ENCODE assay signal across 1 cellular context in genomic region chr6:37048851-37049734, GRCh38.
TF ChIP-seq lines count a peak whose summit lies in the region.

No MANE protein-coding gene starts in this region.

TF ChIP-seq in K562, 482 proteins besides CTCF, POLR2A, EP300 and RAD21 (continued from another document and continues in another):
- peak; percentile 71; the same call in 1 of the 2 replicates for TF ChIP-seq DPF2 (IDR thresholded peaks at IDR 0.05)
- TF ChIP-seq ZNF655 (CRISPR knock-in tag; IDR thresholded peaks at IDR 0.05), result no peak
- no peak for TF ChIP-seq NFIX (CRISPR knock-in tag; IDR thresholded peaks at IDR 0.05; ENCODE audit: low read depth)
- TF ChIP-seq CBX5 (IDR thresholded peaks at IDR 0.05; ENCODE audit: borderline replicate concordance, low read depth), result no peak
- TF ChIP-seq NCOR1 (IDR thresholded peaks at IDR 0.05), result peak; percentile 55; the same call in 1 of the 2 replicates
- TF ChIP-seq SNAPC5 (CRISPR knock-in tag; IDR thresholded peaks at IDR 0.05), result no peak
- TF ChIP-seq PHB (CRISPR knock-in tag; IDR thresholded peaks at IDR 0.05), result no peak
- TF ChIP-seq BRCA1 (IDR thresholded peaks at IDR 0.05), result no peak
- no peak for TF ChIP-seq BRCA1 (CRISPR knock-in tag; IDR thresholded peaks at IDR 0.05)
- no peak for TF ChIP-seq ZBTB1 (CRISPR knock-in tag; IDR thresholded peaks at IDR 0.05; ENCODE audit: borderline replicate concordance, low read depth)
- TF ChIP-seq ZNF398 (CRISPR knock-in tag; IDR thresholded peaks at IDR 0.05), result no peak
- TF ChIP-seq TRIM28 (IDR thresholded peaks at IDR 0.05), result no peak
- no peak for TF ChIP-seq SMC3 (conservative IDR thresholded peaks at IDR 0.05; ENCODE audit: insufficient read depth, low read depth, low read length)
- no peak for TF ChIP-seq ZNF766 (CRISPR knock-in tag; conservative IDR thresholded peaks at IDR 0.05)
- TF ChIP-seq NR2C2 (CRISPR knock-in tag; IDR thresholded peaks at IDR 0.05), result no peak
- TF ChIP-seq NR2C2 (tag; IDR thresholded peaks at IDR 0.05), result 0 out of 2 replicates have a peak, but pooled peaks have one; percentile 5
- peak; percentile 79 for TF ChIP-seq SMARCE1 (IDR thresholded peaks at IDR 0.05)
- TF ChIP-seq TAF1 (IDR thresholded peaks at IDR 0.05; ENCODE audit: control insufficient read depth, extremely low read depth, insufficient read depth, low read length, severe bottlenecking), result peak; percentile 24
- TF ChIP-seq ZZZ3 (IDR thresholded peaks at IDR 0.05), result no peak
- TF ChIP-seq POLR3G (IDR thresholded peaks at IDR 0.05; ENCODE audit: extremely low read depth, insufficient read length, insufficient replicate concordance), result no peak
- 0 out of 2 replicates have a peak, but pooled peaks have one; percentile 15 for TF ChIP-seq IRF9 (tag; IDR thresholded peaks at IDR 0.05)
- TF ChIP-seq RREB1 (CRISPR knock-in tag; IDR thresholded peaks at IDR 0.05), result peak; percentile 39; the same call in 1 of the 2 replicates
- peak in 1 of 2 experiments; percentile 28; a peak in 1 of 4 replicates for TF ChIP-seq UBTF (IDR thresholded peaks at IDR 0.05; ENCODE audit: borderline replicate concordance in 1 of 2, low read depth in 2 of 2, low read length in 2 of 2)
- peak; percentile 85 for TF ChIP-seq SMAD4 (CRISPR knock-in tag; conservative IDR thresholded peaks at IDR 0.05)
- TF ChIP-seq ARNT (IDR thresholded peaks at IDR 0.05), result no peak; a peak in 1 of 4 replicates
- TF ChIP-seq ZNF589 (CRISPR knock-in tag; IDR thresholded peaks at IDR 0.05; ENCODE audit: low read depth), result peak; percentile 89
- TF ChIP-seq MED1 (CRISPR knock-in tag; IDR thresholded peaks at IDR 0.05; ENCODE audit: borderline replicate concordance), result no peak
- 0 out of 2 replicates have a peak, but pooled peaks have one; percentile 58 for TF ChIP-seq SMARCA4 (IDR thresholded peaks at IDR 0.05)
- TF ChIP-seq ERF (CRISPR knock-in tag; IDR thresholded peaks at IDR 0.05), result peak; percentile 43; the same call in 1 of the 2 replicates
- TF ChIP-seq ZHX1 (conservative IDR thresholded peaks at IDR 0.05; ENCODE audit: low read length), result no peak
- TF ChIP-seq HNRNPL (IDR thresholded peaks at IDR 0.05; ENCODE audit: low read depth, low read length), result no peak
- TF ChIP-seq POLR3A (IDR thresholded peaks at IDR 0.05; ENCODE audit: borderline replicate concordance, extremely low read depth, insufficient read depth, insufficient read length), result no peak
- no peak for TF ChIP-seq LARP7 (IDR thresholded peaks at IDR 0.05)
- no peak for TF ChIP-seq MITF (IDR thresholded peaks at IDR 0.05)
- no peak for TF ChIP-seq CBX8 (IDR thresholded peaks at IDR 0.05; ENCODE audit: borderline replicate concordance, extremely low read depth, low read depth, low read length, poor library complexity, severe bottlenecking)
- TF ChIP-seq ARID1B (IDR thresholded peaks at IDR 0.05), result peak; percentile 79
- peak; percentile 31 for TF ChIP-seq FOS (IDR thresholded peaks at IDR 0.05; ENCODE audit: extremely low read depth, insufficient read length)
- TF ChIP-seq ZNF507 (tag; conservative IDR thresholded peaks at IDR 0.05), result no peak
- no peak for TF ChIP-seq NR2C1 (IDR thresholded peaks at IDR 0.05)
- peak; percentile 47; the same call in 1 of the 2 replicates for TF ChIP-seq NR2C1 (tag; IDR thresholded peaks at IDR 0.05)
- no peak for TF ChIP-seq ZFP30 (CRISPR knock-in tag; IDR thresholded peaks at IDR 0.05; ENCODE audit: borderline replicate concordance)
- no peak for TF ChIP-seq ZNF24 (IDR thresholded peaks at IDR 0.05)
- peak; percentile 74; the same call in 1 of the 2 replicates for TF ChIP-seq ZNF133 (CRISPR knock-in tag; IDR thresholded peaks at IDR 0.05)
- TF ChIP-seq HSF4 (CRISPR knock-in tag; IDR thresholded peaks at IDR 0.05; ENCODE audit: borderline replicate concordance), result 0 out of 2 replicates have a peak, but pooled peaks have one; percentile 7
- TF ChIP-seq SAP30 (IDR thresholded peaks at IDR 0.05; ENCODE audit: borderline replicate concordance, insufficient read depth, low read depth, low read length, poor library complexity, severe bottlenecking), result peak; percentile 59
- TF ChIP-seq ZNF41 (CRISPR knock-in tag; conservative IDR thresholded peaks at IDR 0.05), result no peak
- peak; percentile 28; the same call in 1 of the 2 replicates for TF ChIP-seq NR4A1 (CRISPR knock-in tag; IDR thresholded peaks at IDR 0.05)
- TF ChIP-seq NR4A1 (tag; IDR thresholded peaks at IDR 0.05), result peak; percentile 83; the same call in 1 of the 2 replicates
- no peak for TF ChIP-seq TSC22D4 (tag; IDR thresholded peaks at IDR 0.05)
- peak; percentile 77; the same call in 1 of the 2 replicates for TF ChIP-seq BACH1 (tag; IDR thresholded peaks at IDR 0.05)
- 0 out of 2 replicates have a peak, but pooled peaks have one; percentile 12 for TF ChIP-seq ZNF23 (CRISPR knock-in tag; IDR thresholded peaks at IDR 0.05)
